9 cellular contexts compared by ENCODE assay signal in the genomic region with DNA sequence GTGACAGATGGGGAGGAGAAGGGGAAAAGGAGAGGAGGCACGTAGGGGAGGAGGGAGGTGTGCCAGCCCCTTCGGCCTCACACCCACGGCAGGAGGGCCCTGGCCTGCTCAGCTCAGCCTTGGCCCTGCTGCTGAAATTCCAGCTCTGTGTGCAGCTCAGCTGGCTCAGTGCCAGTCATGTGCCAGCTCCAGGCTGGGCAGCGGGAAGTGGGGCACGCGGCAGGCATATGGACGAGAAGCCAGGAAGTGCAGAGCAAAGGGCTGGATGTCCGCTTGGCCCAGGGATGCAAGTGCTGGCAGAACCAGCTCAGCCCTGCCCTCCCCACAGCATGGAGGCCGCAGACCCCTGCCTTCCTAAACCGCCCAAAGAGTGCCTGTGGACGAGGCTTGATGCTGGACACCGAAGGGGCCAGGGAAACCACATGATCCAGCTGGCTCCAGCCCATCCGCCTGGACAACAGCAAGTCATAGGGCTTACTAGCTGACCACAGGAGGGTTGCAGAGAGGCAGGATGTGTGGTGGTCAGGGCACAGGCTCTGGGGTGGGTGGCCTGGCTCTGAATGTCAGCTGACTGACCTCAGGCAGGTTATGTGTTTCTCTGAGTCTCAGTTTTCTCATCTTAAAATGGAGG.
DNase-seq lines count a peak whose midpoint lies in the region; ATAC-seq and TF ChIP-seq lines count a peak whose summit lies in the region.
"Had no signal": no experiment of that assay in that cellular context is flagged by ENCODE, and none has a peak within 500 bp of the region (broad histone marks: within the 10 kb centered on the region; RNA-seq: fewer than 3 reads in every experiment).

No MANE protein-coding gene starts in this region.

- H3K27me3 Mint-ChIP-seq in CD4-positive, CD25-positive, alpha-beta regulatory T cell = no peaks in the 10 kb centered on the region

- TF ChIP-seq CTCF in vagina (IDR thresholded peaks at IDR 0.05) = no peak

- peaks cover 23% of the 10 kb centered on the region for H3K36me3 ChIP-seq in CD4-positive, CD25-positive, alpha-beta regulatory T cell (ENCODE audit: control insufficient read depth, insufficient read depth, low read length)
- H3K36me3 ChIP-seq in vagina = no peaks in the 10 kb centered on the region

- intact Hi-C loops in vagina (cut with DNase I) = loop anchor here (10.0 kb wide), 1 partner anchor 250 kb away; no protein-coding TSS in a partner anchor

- no peaks in the 10 kb centered on the region for H3K9me3 Mint-ChIP-seq in CD4-positive, CD25-positive, alpha-beta regulatory T cell

- peak overlapping the region; percentile 51 for H3K27ac ChIP-seq in CD4-positive, CD25-positive, alpha-beta regulatory T cell (ENCODE audit: insufficient read depth, low read length, poor library complexity, severe bottlenecking)
- H3K27ac ChIP-seq in vagina = no peak overlapping the region

- no peaks in the 10 kb centered on the region for H3K9me3 ChIP-seq in CD4-positive, CD25-positive, alpha-beta regulatory T cell (ENCODE audit: control insufficient read depth in 2 of 2, low read length in 2 of 2)
- no peaks in the 10 kb centered on the region for H3K9me3 ChIP-seq in vagina

- ATAC-seq in CD4-positive, CD25-positive, alpha-beta regulatory T cell (ENCODE audit: low read depth in 2 of 2) = no peak
- no peak for ATAC-seq in GM21737 (IDR thresholded peaks at IDR 0.05; ENCODE audit: unreplicated experiment)
- ATAC-seq: PC-3 had no signal

- no peaks in the 10 kb centered on the region for H3K27me3 ChIP-seq in CD4-positive, CD25-positive, alpha-beta regulatory T cell (ENCODE audit: control insufficient read depth, insufficient read depth, low read length)
- H3K27me3 ChIP-seq in vagina = no peaks in the 10 kb centered on the region

- peaks cover 88% of the 10 kb centered on the region for H3K4me1 ChIP-seq in CD4-positive, CD25-positive, alpha-beta regulatory T cell (ENCODE audit: control insufficient read depth, insufficient read depth, low read length, poor library complexity, severe bottlenecking)
- peaks cover 50% of the 10 kb centered on the region for H3K4me1 ChIP-seq in vagina

- no peak for DNase-seq in CD4-positive, CD25-positive, alpha-beta regulatory T cell
- DNase-seq in NCI-H1105 (lab: John Stamatoyannopoulos, UW) (peak; percentile 78), cerebellum (ENCODE audit: low spot score) (peak; percentile 91), midbrain (lab: John Stamatoyannopoulos, UW) (peak; percentile 50), vagina (ENCODE audit: extremely low spot score in 2 of 2) (no peak), SKM-1 (lab: John Stamatoyannopoulos, UW; ENCODE audit: unreplicated experiment) (no peak), LoVo (ENCODE audit: low spot score) (no peak)
- DNase-seq: PC-3 had no signal

- H3K4me3 Mint-ChIP-seq in CD4-positive, CD25-positive, alpha-beta regulatory T cell = peak overlapping the region in 1 of 4 donors; percentile 72

- peak overlapping the region; percentile 83 to 95 (median 95) for H3K27ac Mint-ChIP-seq in CD4-positive, CD25-positive, alpha-beta regulatory T cell

- no peak overlapping the region for H3K4me3 ChIP-seq in CD4-positive, CD25-positive, alpha-beta regulatory T cell (ENCODE audit: low read depth, low read length)
- no peak overlapping the region for H3K4me3 ChIP-seq in vagina

- H3K4me1 Mint-ChIP-seq in CD4-positive, CD25-positive, alpha-beta regulatory T cell = peaks cover 12 to 91% (median 53%) of the 10 kb centered on the region in 4 donors

- peaks cover 25% of the 10 kb centered on the region for H3K36me3 Mint-ChIP-seq in CD4-positive, CD25-positive, alpha-beta regulatory T cell

- no peak for TF ChIP-seq POLR2A in vagina (IDR thresholded peaks at IDR 0.05)

Comparison
In these comparisons a context has a peak if more than half of its experiments do, and no peak if none do; other contexts are left out.
1. DNase-seq: peak in NCI-H1105 (single experiment), cerebellum (single experiment) and midbrain (single experiment); none in CD4-positive, CD25-positive, alpha-beta regulatory T cell (0 of 3), vagina (0 of 2), SKM-1 (single experiment) and LoVo (single experiment).